In genomic region chr17:7394452-7395191, GRCh38 we compare ENCODE assay signal across 1 cellular context.
TF ChIP-seq lines count a peak whose summit lies in the region.

PLSCR3 (minus strand) TSS chr17:7394525; CDS start chr17:7394110, 415 bp downstream.

TF ChIP-seq in K562, 482 proteins besides CTCF, POLR2A, EP300 and RAD21 (continued from another document):
- peak in 1 of 2 experiments; percentile 57; a peak in 2 of 4 replicates for TF ChIP-seq UBTF (IDR thresholded peaks at IDR 0.05; ENCODE audit: borderline replicate concordance in 1 of 2, low read depth in 2 of 2, low read length in 2 of 2)
- no peak for TF ChIP-seq ZNF778 (CRISPR knock-in tag; IDR thresholded peaks at IDR 0.05)
- no peak for TF ChIP-seq TCFL5 (CRISPR knock-in tag; conservative IDR thresholded peaks at IDR 0.05)
- no peak for TF ChIP-seq HIVEP1 (CRISPR knock-in tag; IDR thresholded peaks at IDR 0.05)
- no peak for TF ChIP-seq ESRRB (CRISPR knock-in tag; IDR thresholded peaks at IDR 0.05; ENCODE audit: borderline replicate concordance)
- no peak for TF ChIP-seq SIRT6 (IDR thresholded peaks at IDR 0.05; ENCODE audit: low read depth, low read length)
- peak; percentile 53; the same call in 1 of the 2 replicates for TF ChIP-seq ZNF316 (IDR thresholded peaks at IDR 0.05)
- no peak for TF ChIP-seq THRAP3 (IDR thresholded peaks at IDR 0.05; ENCODE audit: borderline replicate concordance)
- no peak for TF ChIP-seq PKNOX1 (IDR thresholded peaks at IDR 0.05)
- peak; percentile 52 for TF ChIP-seq HMGN3 (IDR thresholded peaks at IDR 0.05; ENCODE audit: borderline replicate concordance, extremely low read depth, insufficient read length, low read depth, low read length)
- TF ChIP-seq CREBBP (IDR thresholded peaks at IDR 0.05; ENCODE audit: low read depth, low read length) = no peak
- no peak for TF ChIP-seq SLC30A9 (CRISPR knock-in tag; IDR thresholded peaks at IDR 0.05)
- TF ChIP-seq AFF4 (CRISPR knock-in tag; IDR thresholded peaks at IDR 0.05) = no peak
- no peak for TF ChIP-seq FIP1L1 (IDR thresholded peaks at IDR 0.05; ENCODE audit: low read depth, low read length, poor library complexity, severe bottlenecking)
- TF ChIP-seq MXI1 (IDR thresholded peaks at IDR 0.05; ENCODE audit: low read depth, low read length) = no peak
- no peak for TF ChIP-seq ZNF431 (CRISPR knock-in tag; IDR thresholded peaks at IDR 0.05)
- TF ChIP-seq PPARD (CRISPR knock-in tag; IDR thresholded peaks at IDR 0.05) = no peak
- TF ChIP-seq HMG20A (CRISPR knock-in tag; conservative IDR thresholded peaks at IDR 0.05) = no peak
- no peak for TF ChIP-seq RAD51 (IDR thresholded peaks at IDR 0.05; ENCODE audit: borderline replicate concordance, low read depth)
- no peak for TF ChIP-seq LARP7 (IDR thresholded peaks at IDR 0.05)
- no peak for TF ChIP-seq ZNF395 (CRISPR knock-in tag; IDR thresholded peaks at IDR 0.05)
- TF ChIP-seq RREB1 (CRISPR knock-in tag; IDR thresholded peaks at IDR 0.05) = no peak
- TF ChIP-seq CBFA2T3 (IDR thresholded peaks at IDR 0.05) = no peak
- no peak for TF ChIP-seq SRF (CRISPR knock-in tag; IDR thresholded peaks at IDR 0.05)
- no peak for TF ChIP-seq XRCC5 (IDR thresholded peaks at IDR 0.05; ENCODE audit: low read depth, low read length)
- TF ChIP-seq ZNF507 (tag; conservative IDR thresholded peaks at IDR 0.05) = no peak
- TF ChIP-seq MAX (CRISPR knock-in tag; IDR thresholded peaks at IDR 0.05) = peak; percentile 90
- TF ChIP-seq TFAP4 (CRISPR knock-in tag; IDR thresholded peaks at IDR 0.05; ENCODE audit: borderline replicate concordance) = peak; percentile 61; the same call in 1 of the 2 replicates
- TF ChIP-seq GABPA (tag; conservative IDR thresholded peaks at IDR 0.05; ENCODE audit: low read depth) = peak; percentile 62
- TF ChIP-seq ELF2 (CRISPR knock-in tag; IDR thresholded peaks at IDR 0.05) = no peak
